Comparison of ENCODE assay signal across 8 cellular contexts in the genomic region with DNA sequence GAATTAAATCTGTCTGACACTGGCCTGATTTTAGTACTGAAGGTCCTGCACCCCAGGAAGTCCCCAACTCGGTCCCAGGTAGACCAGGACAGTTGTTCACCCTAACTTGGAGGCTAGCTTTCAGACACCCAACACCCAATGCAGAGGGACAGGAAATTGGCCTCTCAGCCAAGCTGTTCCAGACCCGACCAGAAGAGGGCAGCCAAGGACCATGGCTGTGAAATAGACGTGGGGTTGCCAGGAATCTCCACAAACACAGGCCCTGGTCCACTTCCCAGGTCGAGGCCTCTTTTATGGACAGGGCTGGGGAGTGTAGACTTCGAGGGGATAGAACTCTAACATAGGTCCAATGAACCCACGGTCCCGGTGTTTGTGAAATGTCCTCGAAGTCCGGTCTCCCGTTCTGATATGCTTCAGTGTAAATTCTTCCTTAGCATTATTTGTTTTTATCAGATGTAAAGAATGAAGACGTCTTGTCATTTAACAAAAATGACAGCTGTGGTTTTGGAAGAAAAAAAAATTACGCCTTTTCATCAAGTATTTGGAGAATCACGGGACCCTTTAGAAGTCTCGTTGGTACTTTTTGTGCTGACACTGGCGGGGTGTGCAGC.
DNase-seq lines count a peak whose midpoint lies in the region; ATAC-seq lines count a peak whose summit lies in the region.

No MANE protein-coding gene starts in this region.

- ATAC-seq in GM18909 (IDR thresholded peaks at IDR 0.05; ENCODE audit: poor library complexity, unreplicated experiment) (peak; percentile 81), HG03159 (IDR thresholded peaks at IDR 0.05; ENCODE audit: unreplicated experiment) (peak; percentile 90), GM19467 (IDR thresholded peaks at IDR 0.05; ENCODE audit: unreplicated experiment) (no peak)

- DNase-seq in COLO668 (lab: John Stamatoyannopoulos, UW; ENCODE audit: unreplicated experiment) (peak; percentile 70), NCI-H524 (lab: John Stamatoyannopoulos, UW) (peak; percentile 69 to 85), glomerular endothelial cell (ENCODE audit: extremely low read depth, low read depth, low spot score) (peak; percentile 20), pons (ENCODE audit: low spot score) (peak; percentile 79)
- peak; percentile 72 to 74 for DNase-seq in activated T-cell treated with anti-CD3 and anti-CD28 coated beads, Interleukin-2, amount 50 U/mL, for 48 hours

Comparison
In these comparisons a context has a peak if more than half of its experiments do, and no peak if none do; other contexts are left out.
1. DNase-seq: peak in every context shown above with its lines; median percentile 79 in pons; 77 in NCI-H524; 73 in activated T-cell treated with anti-CD3 and anti-CD28 coated beads, Interleukin-2, amount 50 U/mL, for 48 hours; 70 in COLO668; 20 in glomerular endothelial cell.